In genomic region chr2:171089489-171089888, GRCh38 we compare ENCODE assay signal across 1 cellular context.
TF ChIP-seq lines count a peak whose summit lies in the region.

No MANE protein-coding gene starts in this region.

TF ChIP-seq in HepG2, 621 proteins besides CTCF, POLR2A, EP300 and RAD21 (continued from another document and continues in another):
- TF ChIP-seq ZNF205 (CRISPR knock-in tag; IDR thresholded peaks at IDR 0.05) (no peak), DPF2 (CRISPR knock-in tag; IDR thresholded peaks at IDR 0.05; ENCODE audit: borderline replicate concordance, low read depth) (0 out of 2 replicates have a peak, but pooled peaks have one; percentile 52), ZNF232 (CRISPR knock-in tag; IDR thresholded peaks at IDR 0.05; ENCODE audit: borderline replicate concordance) (no peak), KLF6 (CRISPR knock-in tag; IDR thresholded peaks at IDR 0.05) (no peak), HDAC6 (IDR thresholded peaks at IDR 0.05; ENCODE audit: low read depth, low read length) (no peak), POGZ (CRISPR knock-in tag; IDR thresholded peaks at IDR 0.05) (peak; percentile 96), ZNF782 (CRISPR knock-in tag; IDR thresholded peaks at IDR 0.05; ENCODE audit: borderline replicate concordance) (no peak), BHLHE40 (IDR thresholded peaks at IDR 0.05; ENCODE audit: low read length) (peak; percentile 60; the same call in 1 of the 2 replicates), MIXL1 (CRISPR knock-in tag; IDR thresholded peaks at IDR 0.05) (peak; percentile 56; the same call in 1 of the 2 replicates), HDAC2 (CRISPR knock-in tag; IDR thresholded peaks at IDR 0.05) (peak; percentile 56; the same call in 1 of the 2 replicates), ISX (CRISPR knock-in tag; conservative IDR thresholded peaks at IDR 0.05) (no peak), ETV6 (CRISPR knock-in tag; conservative IDR thresholded peaks at IDR 0.05) (no peak), ZNF317 (CRISPR knock-in tag; IDR thresholded peaks at IDR 0.05) (no peak), XBP1 (CRISPR knock-in tag; IDR thresholded peaks at IDR 0.05) (no peak), NFIC (IDR thresholded peaks at IDR 0.05; ENCODE audit: low read length) (peak; percentile 25; the same call in 1 of the 2 replicates), ZBTB38 (CRISPR knock-in tag; IDR thresholded peaks at IDR 0.05) (0 out of 2 replicates have a peak, but pooled peaks have one; percentile 25), ZNF83 (CRISPR knock-in tag; IDR thresholded peaks at IDR 0.05; ENCODE audit: borderline replicate concordance) (no peak), ZNF354B (CRISPR knock-in tag; IDR thresholded peaks at IDR 0.05) (no peak), CCAR2 (optimal IDR thresholded peaks at IDR 0.05; ENCODE audit: low read depth, low read length) (no peak), RBM22 (optimal IDR thresholded peaks at IDR 0.05; ENCODE audit: low read length) (no peak), ZBTB49 (CRISPR knock-in tag; IDR thresholded peaks at IDR 0.05; ENCODE audit: borderline replicate concordance) (no peak), FOXP4 (CRISPR knock-in tag; IDR thresholded peaks at IDR 0.05) (peak; percentile 19; the same call in 1 of the 2 replicates), ZBTB3 (CRISPR knock-in tag; IDR thresholded peaks at IDR 0.05; ENCODE audit: borderline replicate concordance, low read depth) (peak; percentile 99), ZNF792 (CRISPR knock-in tag; IDR thresholded peaks at IDR 0.05) (no peak), RAD51 (IDR thresholded peaks at IDR 0.05; ENCODE audit: borderline replicate concordance) (no peak), KMT2A (CRISPR knock-in tag; IDR thresholded peaks at IDR 0.05) (0 out of 2 replicates have a peak, but pooled peaks have one; percentile 45), SMAD3 (CRISPR knock-in tag; IDR thresholded peaks at IDR 0.05) (no peak), ZNF274 (CRISPR knock-in tag; IDR thresholded peaks at IDR 0.05) (no peak), ZKSCAN8 (CRISPR knock-in tag; IDR thresholded peaks at IDR 0.05; ENCODE audit: borderline replicate concordance) (peak; percentile 59; the same call in 1 of the 2 replicates), ZNF710 (CRISPR knock-in tag; IDR thresholded peaks at IDR 0.05; ENCODE audit: borderline replicate concordance) (no peak), TCF12 (IDR thresholded peaks at IDR 0.05) (no peak), TCF12 (CRISPR knock-in tag; IDR thresholded peaks at IDR 0.05) (no peak), FOXA1 (IDR thresholded peaks at IDR 0.05) (no peak), FOXA1 (CRISPR knock-in tag; IDR thresholded peaks at IDR 0.05) (peak; percentile 69; the same call in 1 of the 2 replicates), ZNF788 (CRISPR knock-in tag; IDR thresholded peaks at IDR 0.05; ENCODE audit: borderline replicate concordance) (no peak), GABPA (IDR thresholded peaks at IDR 0.05; ENCODE audit: low read depth, low read length) (no peak), GABPA (CRISPR knock-in tag; IDR thresholded peaks at IDR 0.05; ENCODE audit: low read depth) (no peak), KDM5B (CRISPR knock-in tag; IDR thresholded peaks at IDR 0.05; ENCODE audit: borderline replicate concordance) (no peak), ZNF263 (CRISPR knock-in tag; IDR thresholded peaks at IDR 0.05) (no peak), RCOR2 (CRISPR knock-in tag; IDR thresholded peaks at IDR 0.05) (peak; percentile 12; the same call in 1 of the 2 replicates), NR1H2 (CRISPR knock-in tag; IDR thresholded peaks at IDR 0.05; ENCODE audit: borderline replicate concordance, low read depth) (no peak), NR2F1 (CRISPR knock-in tag; IDR thresholded peaks at IDR 0.05) (0 out of 4 replicates have a peak, but pooled peaks of 1 of the 2 experiments have one; percentile 16), PHF5A (CRISPR knock-in tag; IDR thresholded peaks at IDR 0.05; ENCODE audit: low read depth, unreplicated experiment) (no peak), AHR (CRISPR knock-in tag; IDR thresholded peaks at IDR 0.05) (no peak), ZFY (CRISPR knock-in tag; IDR thresholded peaks at IDR 0.05) (no peak), BCL6 (CRISPR knock-in tag; IDR thresholded peaks at IDR 0.05) (0 out of 2 replicates have a peak, but pooled peaks have one; percentile 14), ASH2L (IDR thresholded peaks at IDR 0.05; ENCODE audit: insufficient read length, low read depth, low read length) (peak; percentile 31), ZSCAN29 (CRISPR knock-in tag; conservative IDR thresholded peaks at IDR 0.05) (no peak), SALL1 (CRISPR knock-in tag; IDR thresholded peaks at IDR 0.05) (peak; percentile 83), ZNF510 (CRISPR knock-in tag; IDR thresholded peaks at IDR 0.05; ENCODE audit: low read depth) (0 out of 2 replicates have a peak, but pooled peaks have one; percentile 37), NFKBIZ (CRISPR knock-in tag; IDR thresholded peaks at IDR 0.05) (no peak), ZBTB20 (CRISPR knock-in tag; IDR thresholded peaks at IDR 0.05; ENCODE audit: borderline replicate concordance, low read depth) (0 out of 2 replicates have a peak, but pooled peaks have one; percentile 29), SOX6 (IDR thresholded peaks at IDR 0.05) (no peak), SOX6 (CRISPR knock-in tag; IDR thresholded peaks at IDR 0.05) (peak; percentile 47; the same call in 1 of the 2 replicates), GATAD1 (CRISPR knock-in tag; IDR thresholded peaks at IDR 0.05) (0 out of 2 replicates have a peak, but pooled peaks have one; percentile 29)
- TF ChIP-seq, protein P1, sequence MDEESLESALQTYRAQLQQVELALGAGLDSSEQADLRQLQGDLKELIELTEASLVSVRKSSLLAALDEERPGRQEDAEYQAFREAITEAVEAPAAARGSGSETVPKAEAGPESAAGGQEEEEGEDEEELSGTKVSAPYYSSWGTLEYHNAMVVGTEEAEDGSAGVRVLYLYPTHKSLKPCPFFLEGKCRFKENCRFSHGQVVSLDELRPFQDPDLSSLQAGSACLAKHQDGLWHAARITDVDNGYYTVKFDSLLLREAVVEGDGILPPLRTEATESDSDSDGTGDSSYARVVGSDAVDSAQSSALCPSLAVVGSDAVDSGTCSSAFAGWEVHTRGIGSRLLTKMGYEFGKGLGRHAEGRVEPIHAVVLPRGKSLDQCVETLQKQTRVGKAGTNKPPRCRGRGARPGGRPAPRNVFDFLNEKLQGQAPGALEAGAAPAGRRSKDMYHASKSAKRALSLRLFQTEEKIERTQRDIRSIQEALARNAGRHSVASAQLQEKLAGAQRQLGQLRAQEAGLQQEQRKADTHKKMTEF (CRISPR knock-in tag; IDR thresholded peaks at IDR 0.05), result no peak
- TF ChIP-seq, protein P2, sequence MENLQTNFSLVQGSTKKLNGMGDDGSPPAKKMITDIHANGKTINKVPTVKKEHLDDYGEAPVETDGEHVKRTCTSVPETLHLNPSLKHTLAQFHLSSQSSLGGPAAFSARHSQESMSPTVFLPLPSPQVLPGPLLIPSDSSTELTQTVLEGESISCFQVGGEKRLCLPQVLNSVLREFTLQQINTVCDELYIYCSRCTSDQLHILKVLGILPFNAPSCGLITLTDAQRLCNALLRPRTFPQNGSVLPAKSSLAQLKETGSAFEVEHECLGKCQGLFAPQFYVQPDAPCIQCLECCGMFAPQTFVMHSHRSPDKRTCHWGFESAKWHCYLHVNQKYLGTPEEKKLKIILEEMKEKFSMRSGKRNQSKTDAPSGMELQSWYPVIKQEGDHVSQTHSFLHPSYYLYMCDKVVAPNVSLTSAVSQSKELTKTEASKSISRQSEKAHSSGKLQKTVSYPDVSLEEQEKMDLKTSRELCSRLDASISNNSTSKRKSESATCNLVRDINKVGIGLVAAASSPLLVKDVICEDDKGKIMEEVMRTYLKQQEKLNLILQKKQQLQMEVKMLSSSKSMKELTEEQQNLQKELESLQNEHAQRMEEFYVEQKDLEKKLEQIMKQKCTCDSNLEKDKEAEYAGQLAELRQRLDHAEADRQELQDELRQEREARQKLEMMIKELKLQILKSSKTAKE (CRISPR knock-in tag; IDR thresholded peaks at IDR 0.05; ENCODE audit: borderline replicate concordance), result no peak
- TF ChIP-seq, protein P3, sequence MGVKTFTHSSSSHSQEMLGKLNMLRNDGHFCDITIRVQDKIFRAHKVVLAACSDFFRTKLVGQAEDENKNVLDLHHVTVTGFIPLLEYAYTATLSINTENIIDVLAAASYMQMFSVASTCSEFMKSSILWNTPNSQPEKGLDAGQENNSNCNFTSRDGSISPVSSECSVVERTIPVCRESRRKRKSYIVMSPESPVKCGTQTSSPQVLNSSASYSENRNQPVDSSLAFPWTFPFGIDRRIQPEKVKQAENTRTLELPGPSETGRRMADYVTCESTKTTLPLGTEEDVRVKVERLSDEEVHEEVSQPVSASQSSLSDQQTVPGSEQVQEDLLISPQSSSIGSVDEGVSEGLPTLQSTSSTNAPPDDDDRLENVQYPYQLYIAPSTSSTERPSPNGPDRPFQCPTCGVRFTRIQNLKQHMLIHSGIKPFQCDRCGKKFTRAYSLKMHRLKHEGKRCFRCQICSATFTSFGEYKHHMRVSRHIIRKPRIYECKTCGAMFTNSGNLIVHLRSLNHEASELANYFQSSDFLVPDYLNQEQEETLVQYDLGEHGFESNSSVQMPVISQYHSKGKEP (CRISPR knock-in tag; IDR thresholded peaks at IDR 0.05), result no peak
- TF ChIP-seq, protein P4, sequence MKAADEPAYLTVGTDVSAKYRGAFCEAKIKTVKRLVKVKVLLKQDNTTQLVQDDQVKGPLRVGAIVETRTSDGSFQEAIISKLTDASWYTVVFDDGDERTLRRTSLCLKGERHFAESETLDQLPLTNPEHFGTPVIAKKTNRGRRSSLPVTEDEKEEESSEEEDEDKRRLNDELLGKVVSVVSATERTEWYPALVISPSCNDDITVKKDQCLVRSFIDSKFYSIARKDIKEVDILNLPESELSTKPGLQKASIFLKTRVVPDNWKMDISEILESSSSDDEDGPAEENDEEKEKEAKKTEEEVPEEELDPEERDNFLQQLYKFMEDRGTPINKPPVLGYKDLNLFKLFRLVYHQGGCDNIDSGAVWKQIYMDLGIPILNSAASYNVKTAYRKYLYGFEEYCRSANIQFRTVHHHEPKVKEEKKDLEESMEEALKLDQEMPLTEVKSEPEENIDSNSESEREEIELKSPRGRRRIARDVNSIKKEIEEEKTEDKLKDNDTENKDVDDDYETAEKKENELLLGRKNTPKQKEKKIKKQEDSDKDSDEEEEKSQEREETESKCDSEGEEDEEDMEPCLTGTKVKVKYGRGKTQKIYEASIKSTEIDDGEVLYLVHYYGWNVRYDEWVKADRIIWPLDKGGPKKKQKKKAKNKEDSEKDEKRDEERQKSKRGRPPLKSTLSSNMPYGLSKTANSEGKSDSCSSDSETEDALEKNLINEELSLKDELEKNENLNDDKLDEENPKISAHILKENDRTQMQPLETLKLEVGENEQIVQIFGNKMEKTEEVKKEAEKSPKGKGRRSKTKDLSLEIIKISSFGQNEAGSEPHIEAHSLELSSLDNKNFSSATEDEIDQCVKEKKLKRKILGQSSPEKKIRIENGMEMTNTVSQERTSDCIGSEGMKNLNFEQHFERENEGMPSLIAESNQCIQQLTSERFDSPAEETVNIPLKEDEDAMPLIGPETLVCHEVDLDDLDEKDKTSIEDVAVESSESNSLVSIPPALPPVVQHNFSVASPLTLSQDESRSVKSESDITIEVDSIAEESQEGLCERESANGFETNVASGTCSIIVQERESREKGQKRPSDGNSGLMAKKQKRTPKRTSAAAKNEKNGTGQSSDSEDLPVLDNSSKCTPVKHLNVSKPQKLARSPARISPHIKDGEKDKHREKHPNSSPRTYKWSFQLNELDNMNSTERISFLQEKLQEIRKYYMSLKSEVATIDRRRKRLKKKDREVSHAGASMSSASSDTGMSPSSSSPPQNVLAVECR (CRISPR knock-in tag; IDR thresholded peaks at IDR 0.05; ENCODE audit: borderline replicate concordance), result no peak; the same call in 1 of the 2 replicates
